8 cellular contexts compared by ENCODE assay signal in the genomic region with DNA sequence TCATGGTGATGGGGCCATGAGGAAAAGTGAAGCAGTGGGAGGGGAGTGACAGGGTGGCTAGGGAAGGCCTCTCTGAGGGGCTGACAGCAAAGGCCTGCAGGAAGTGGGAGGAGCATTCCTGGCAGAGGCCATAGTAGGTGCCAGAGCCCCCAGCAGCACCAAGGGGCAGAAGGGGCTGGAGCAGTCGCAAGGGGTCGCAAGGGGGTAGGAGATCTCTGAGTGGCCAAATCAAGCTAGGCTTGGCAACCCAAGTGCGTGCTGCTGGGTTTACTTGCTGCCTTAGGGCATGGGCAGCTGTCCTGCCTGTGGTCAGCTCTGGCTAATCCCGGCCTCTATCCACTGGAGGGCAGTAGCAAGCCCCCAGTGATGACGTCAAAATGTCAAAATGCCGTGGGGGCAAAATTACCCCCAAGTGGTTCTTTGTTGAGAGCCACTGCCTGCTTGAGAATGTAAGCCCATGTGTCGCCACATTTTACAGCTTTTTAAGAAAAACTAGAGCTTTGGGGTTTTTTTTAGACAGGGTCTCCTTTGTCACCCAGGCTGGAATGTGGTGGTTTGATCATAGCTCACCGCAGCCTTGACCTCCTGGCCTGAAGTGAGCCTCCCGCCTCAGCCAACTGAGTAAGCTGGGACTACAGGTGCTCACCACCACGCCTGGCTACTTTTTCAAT. TPM values are rescaled to one million over a fixed set of nuclear protein-coding genes. Genes with fewer than 3 reads are reported as not detected.
A peak's percentile ranks its signal among the peaks of the same experiment; 100 is the strongest.
DNase-seq lines count a peak whose midpoint lies in the region; ATAC-seq and TF ChIP-seq lines count a peak whose summit lies in the region.

No MANE protein-coding gene starts in this region.

- peaks cover 3% of the 10 kb centered on the region for H3K36me3 ChIP-seq in mucosa of descending colon (ENCODE audit: low read depth)

- ATAC-seq in mucosa of descending colon: peak; percentile 3

- peak overlapping the region; percentile 87 to 95 for H3K27ac ChIP-seq in coronary artery

- H3K4me1 ChIP-seq in mucosa of descending colon (ENCODE audit: low read depth): peaks cover 23% of the 10 kb centered on the region

- peak; percentile 46 for TF ChIP-seq CTCF in coronary artery (IDR thresholded peaks at IDR 0.05)
- peak; percentile 18 for TF ChIP-seq CTCF in mucosa of descending colon (IDR thresholded peaks at IDR 0.05)

- intact Hi-C loops in mucosa of descending colon (cut with DNase I, micrococcal nuclease): no loop called here

- H3K9me3 ChIP-seq in mucosa of descending colon: no peaks in the 10 kb centered on the region

- H3K4me3 ChIP-seq in coronary artery (no peak overlapping the region), mucosa of descending colon (no peak overlapping the region)

- DNase-seq in NCI-H82 (lab: John Stamatoyannopoulos, UW) (peak; percentile 56), NCI-H82 treated with DMSO at 0.1 percent for 48 hours (lab: John Stamatoyannopoulos, UW; ENCODE audit: unreplicated experiment) (no peak), OCI-M1 (lab: John Stamatoyannopoulos, UW) (peak; percentile 72), coronary artery (ENCODE audit: low spot score) (no peak), mucosa of descending colon (no peak), activated gamma-delta T cell treated with Interleukin-2 at 50 U/mL for 16 hours (no peak), superior temporal gyrus (ENCODE audit: extremely low spot score) (no peak), middle frontal gyrus (ENCODE audit: extremely low spot score, low spot score) (no peak)

RNA-seq across cellular contexts. Expression of a gene that starts 11.8 kb away (rescaled TPM):
- total RNA-seq in mucosa of descending colon: 10 to 100 TPM; 26.2 to 29.6 (median 27.0) TPM

RNA-seq across cellular contexts. Expression of a gene that starts 32.0 kb away (rescaled TPM):
- total RNA-seq in mucosa of descending colon: 10 to 100 TPM in 2 of 3 donors, 1 to 10 TPM in 1; 8.2 to 39.6 (median 21.8) TPM

RNA-seq across cellular contexts. Expression of a gene that starts 42.2 kb away (rescaled TPM):
- total RNA-seq in mucosa of descending colon: 10 to 100 TPM in 1 of 3 donors, 1 to 10 TPM in 2; 7.0 to 11.3 (median 9.1) TPM

RNA-seq across cellular contexts. Expression of a gene that starts 54.6 kb away (rescaled TPM):
- 10 to 100 TPM in 1 of 3 donors, 1 to 10 TPM in 2; 3.8 to 15.2 (median 5.6) TPM for total RNA-seq in mucosa of descending colon

RNA-seq across cellular contexts. Expression of a gene that starts 57.6 kb away (rescaled TPM):
- 100 to 1,000 TPM; 155 to 234 (median 190) TPM for total RNA-seq in mucosa of descending colon

Comparison
In these comparisons a context has a peak if more than half of its experiments do, and no peak if none do; other contexts are left out.
1. DNase-seq: peak in NCI-H82 (single experiment) and OCI-M1 (single experiment); none in NCI-H82 treated with DMSO at 0.1 percent for 48 hours (single experiment), coronary artery (single experiment), mucosa of descending colon (0 of 3), activated gamma-delta T cell treated with Interleukin-2 at 50 U/mL for 16 hours (single experiment), superior temporal gyrus (single experiment) and middle frontal gyrus (single experiment).